1 cellular context compared by ENCODE assay signal in genomic region chr9:114261026-114261425, GRCh38.
TF ChIP-seq lines count a peak whose summit lies in the region.

No MANE protein-coding gene starts in this region.

TF ChIP-seq in GM23338, 12 proteins besides CTCF, POLR2A, EP300 and RAD21 (continued from another document):
- TF ChIP-seq ETS1 (IDR thresholded peaks at IDR 0.05) (no peak), NANOG (IDR thresholded peaks at IDR 0.05; ENCODE audit: borderline replicate concordance) (no peak), ZNF331 (CRISPR knock-in tag; IDR thresholded peaks at IDR 0.05; ENCODE audit: low read depth) (no peak), CREB1 (CRISPR knock-in tag; IDR thresholded peaks at IDR 0.05; ENCODE audit: low read depth) (no peak)
